Comparison of ENCODE assay signal across 9 cellular contexts in the genomic region with DNA sequence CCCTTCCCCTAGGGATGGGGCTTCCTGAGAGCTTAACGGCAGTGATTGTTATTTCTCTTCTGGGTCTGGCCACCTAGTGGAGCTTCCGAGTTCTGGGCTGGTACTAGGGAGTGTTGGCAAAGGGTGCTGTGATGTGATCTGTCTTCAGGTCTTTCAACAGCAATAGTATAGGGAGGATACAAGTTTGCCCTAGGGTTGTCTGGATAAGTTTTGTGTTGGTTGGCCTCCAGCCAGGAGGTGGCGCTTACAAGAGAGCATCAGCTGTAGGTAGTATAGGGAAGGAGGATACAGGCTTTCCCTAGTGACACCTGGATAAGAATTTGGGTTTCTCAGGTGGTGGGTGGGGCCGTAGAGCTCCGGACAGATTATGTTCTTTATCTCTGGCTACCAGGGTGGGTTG. TPM values are rescaled to one million over a fixed set of nuclear protein-coding genes. Genes with fewer than 3 reads are reported as not detected.
A peak's percentile ranks its signal among the peaks of the same experiment; 100 is the strongest.
DNase-seq lines count a peak whose midpoint lies in the region; ATAC-seq and TF ChIP-seq lines count a peak whose summit lies in the region.
"Had no signal": no experiment of that assay in that cellular context is flagged by ENCODE, and none has a peak within 500 bp of the region (broad histone marks: within the 10 kb centered on the region; RNA-seq: fewer than 3 reads in every experiment).

No MANE protein-coding gene starts in this region.

- no peaks in the 10 kb centered on the region for H3K27me3 Mint-ChIP-seq in Caco-2 (ENCODE audit: insufficient read depth, unreplicated experiment)

- no peak overlapping the region for H3K4me3 Mint-ChIP-seq in Caco-2 (ENCODE audit: unreplicated experiment)

- CTCF ChIA-PET in Caco-2 (lab: Charles Lee) = interaction anchor here (0.6 to 2.0 kb wide), 5 partner anchors 11 to 205 kb away, joined by 3 to 8 read pairs (median 5); no protein-coding TSS in a partner anchor
- CTCF ChIA-PET in GM10248 (lab: Yijun Ruan, JAX) = interaction anchor here (0.9 to 5.0 kb wide), 22 partner anchors 9 to 806 kb away, joined by 3 to 66 read pairs (median 4); a partner anchor contains a TSS

- no peak overlapping the region for H3K27ac ChIP-seq in esophagus muscularis mucosa (replicated peaks in 1 of 4)
- H3K27ac ChIP-seq in substantia nigra (ENCODE audit: low read depth, low read length, poor library complexity, severe bottlenecking) = no peak overlapping the region

- DNase-seq in Caco-2 (peak; percentile 44 to 48), epithelial cell of esophagus (ENCODE audit: low read depth) (peak; percentile 70), GM10248 (ENCODE audit: extremely low spot score) (no peak), esophagus muscularis mucosa (ENCODE audit: extremely low spot score) (no peak), substantia nigra (lab: John Stamatoyannopoulos, UW) (no peak)
- no peak for DNase-seq in activated naive CD4-positive, alpha-beta T cell treated with anti-CD3 and anti-CD28 coated beads, Interleukin-2, amount 50 U/mL, for 72 hours (ENCODE audit: low spot score in 2 of 2)
- DNase-seq: T1000 had no signal

- H3K36me3 Mint-ChIP-seq in Caco-2 (ENCODE audit: insufficient read depth, unreplicated experiment) = no peaks in the 10 kb centered on the region
- H3K36me3 Mint-ChIP-seq in activated naive CD4-positive, alpha-beta T cell treated with anti-CD3 and anti-CD28 coated beads, Interleukin-2, amount 50 U/mL, for 72 hours = peaks cover 0 to 18% of the 10 kb centered on the region in 2 donors

- TF ChIP-seq POLR2A in esophagus muscularis mucosa (IDR thresholded peaks at IDR 0.05; ENCODE audit: low read depth) = no peak

- WGBS in esophagus muscularis mucosa = 79% methylated on average over 5 of the region's 5 CpGs

- H3K4me1 Mint-ChIP-seq in Caco-2 (ENCODE audit: low read depth, unreplicated experiment) = no peaks in the 10 kb centered on the region

- H3K4me3 ChIP-seq in Caco-2 (ENCODE audit: low read depth, low read length) (no peak overlapping the region), epithelial cell of esophagus (ENCODE audit: low read length) (no peak overlapping the region), esophagus muscularis mucosa (no peak overlapping the region)

- H3K27ac Mint-ChIP-seq in Caco-2 (ENCODE audit: unreplicated experiment) = no peak overlapping the region
- H3K27ac Mint-ChIP-seq in activated naive CD4-positive, alpha-beta T cell treated with anti-CD3 and anti-CD28 coated beads, Interleukin-2, amount 50 U/mL, for 72 hours = no peak overlapping the region

- TF ChIP-seq CTCF in Caco-2 (IDR thresholded peaks at IDR 0.05; ENCODE audit: insufficient read depth in 1 of 2, low read depth in 1 of 2, low read length in 1 of 2, severe bottlenecking in 1 of 2, unreplicated experiment in 1 of 2) = peak; percentile 21 to 24
- TF ChIP-seq CTCF in epithelial cell of esophagus (IDR thresholded peaks at IDR 0.05; ENCODE audit: insufficient read depth, low read depth, low read length, missing control alignments) = peak; percentile 48
- TF ChIP-seq CTCF in GM10248 (IDR thresholded peaks at IDR 0.05; ENCODE audit: control extremely low read depth, extremely low read depth, low read depth, missing control alignments) = no peak
- no peak for TF ChIP-seq CTCF in esophagus muscularis mucosa (IDR thresholded peaks at IDR 0.05)

- intact Hi-C loops in Caco-2 (cut with micrococcal nuclease; ENCODE audit: unreplicated experiment) (no loop called here), esophagus muscularis mucosa (cut with DNase I) (no loop called here)

- H3K9me3 ChIP-seq in Caco-2 (no peaks in the 10 kb centered on the region), esophagus muscularis mucosa (no peaks in the 10 kb centered on the region)

- no peaks in the 10 kb centered on the region for H3K4me1 ChIP-seq in Caco-2
- H3K4me1 ChIP-seq in esophagus muscularis mucosa = no peaks in the 10 kb centered on the region

- H3K27me3 ChIP-seq in Caco-2 (replicated peaks; ENCODE audit: control insufficient read depth, insufficient read depth, low read length) (no peaks in the 10 kb centered on the region), esophagus muscularis mucosa (no peaks in the 10 kb centered on the region)

- ATAC-seq in GM19395 (IDR thresholded peaks at IDR 0.05; ENCODE audit: unreplicated experiment) = peak; percentile 71
- ATAC-seq in HG03442 (IDR thresholded peaks at IDR 0.05; ENCODE audit: unreplicated experiment) = peak; percentile 49
- no peak for ATAC-seq in activated naive CD4-positive, alpha-beta T cell treated with anti-CD3 and anti-CD28 coated beads, Interleukin-2, amount 50 U/mL, for 72 hours

- no peaks in the 10 kb centered on the region for H3K36me3 ChIP-seq in Caco-2 (ENCODE audit: control insufficient read depth, insufficient read depth, low read length)
- H3K36me3 ChIP-seq in esophagus muscularis mucosa = no peaks in the 10 kb centered on the region

- TF ChIP-seq EP300 in esophagus muscularis mucosa (IDR thresholded peaks at IDR 0.05) = no peak

- BruUV-seq in Caco-2 (replicated peaks; lab: Mats Ljungman, UMichigan) = no TSS peak

- H3K9me3 Mint-ChIP-seq in Caco-2 (ENCODE audit: unreplicated experiment) = no peaks in the 10 kb centered on the region
- peaks cover 4 to 8% of the 10 kb centered on the region in 2 donors for H3K9me3 Mint-ChIP-seq in activated naive CD4-positive, alpha-beta T cell treated with anti-CD3 and anti-CD28 coated beads, Interleukin-2, amount 50 U/mL, for 72 hours

- POLR2A ChIA-PET in Caco-2 (lab: Charles Lee) (no interaction called here), GM10248 (lab: Yijun Ruan, JAX) (interaction anchor here (1.4 kb wide), 1 partner anchor 47 kb away, joined by 6 read pairs; no protein-coding TSS in a partner anchor)

RNA-seq across cellular contexts. Expression of a gene that starts 19.2 kb away (rescaled TPM):
- 24.2 and 25.0 TPM in 2 replicates for total RNA-seq in Caco-2 (2022)
- total RNA-seq in activated naive CD4-positive, alpha-beta T cell treated with anti-CD3 and anti-CD28 coated beads, Interleukin-2, amount 50 U/mL, for 72 hours = 10 to 100 TPM; 39.4 to 47.0 TPM
- 10 to 100 TPM in 3 of 4 donors, 1 to 10 TPM in 1; 7.6 to 21.4 (median 14.7) TPM for total RNA-seq in esophagus muscularis mucosa

Comparison
In these comparisons a context has a peak if more than half of its experiments do, and no peak if none do; other contexts are left out.
1. DNase-seq: peak in Caco-2 (2 of 2) and epithelial cell of esophagus (single experiment); none in activated naive CD4-positive, alpha-beta T cell treated with anti-CD3 and anti-CD28 coated beads, Interleukin-2, amount 50 U/mL, for 72 hours (0 of 2), GM10248 (single experiment), esophagus muscularis mucosa (single experiment) and substantia nigra (0 of 49).
2. CTCF ChIP-seq: peak in Caco-2 (2 of 2) and epithelial cell of esophagus (single experiment); none in GM10248 (single experiment) and esophagus muscularis mucosa (0 of 3).
3. ATAC-seq: peak in GM19395 (single experiment) and HG03442 (single experiment); none in activated naive CD4-positive, alpha-beta T cell treated with anti-CD3 and anti-CD28 coated beads, Interleukin-2, amount 50 U/mL, for 72 hours (0 of 2).